Comparison of ENCODE assay signal across 19 cellular contexts in the genomic region with DNA sequence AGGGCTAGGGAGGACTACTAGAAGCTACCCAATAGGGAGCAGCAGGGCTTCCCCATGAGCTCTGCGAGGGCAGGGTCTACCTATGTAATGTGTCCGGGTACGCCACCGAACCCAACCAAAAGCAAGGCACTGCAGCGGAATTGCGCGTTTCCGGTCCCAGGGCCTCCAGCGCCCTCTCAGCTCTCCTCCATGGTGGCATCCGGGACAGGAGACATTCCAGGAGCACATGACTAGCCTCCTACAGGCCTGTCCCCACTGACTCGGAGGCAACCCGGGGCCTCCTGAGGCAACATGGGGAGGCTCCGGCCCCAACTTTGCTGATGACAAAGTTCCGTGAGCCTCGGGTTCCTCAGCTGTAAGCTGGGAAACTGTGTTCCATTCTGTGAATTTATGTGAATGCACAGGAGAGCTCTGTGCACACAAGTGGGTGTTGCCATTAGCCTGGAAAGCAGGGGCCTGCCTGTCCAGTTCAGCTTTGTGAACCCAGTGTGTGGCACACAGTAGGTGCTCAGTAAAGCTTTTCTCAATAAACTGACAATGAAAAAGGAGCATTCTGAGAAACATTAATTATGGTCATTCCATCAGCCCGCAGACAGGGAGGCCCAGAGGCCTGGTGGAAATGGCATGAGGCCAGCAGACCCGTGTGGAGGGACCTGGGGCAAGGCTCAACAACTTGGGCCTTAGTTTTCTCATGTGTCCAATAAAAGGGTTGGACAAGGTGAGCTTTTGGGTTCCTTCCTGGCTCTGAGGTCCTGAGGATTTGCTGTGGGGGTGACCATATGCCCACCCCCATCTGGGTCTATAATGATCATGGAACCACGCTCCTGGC. TPM values are rescaled to one million over a fixed set of nuclear protein-coding genes. Genes with fewer than 3 reads are reported as not detected.
DNase-seq lines count a peak whose midpoint lies in the region; ATAC-seq, FAIRE-seq and TF ChIP-seq lines count a peak whose summit lies in the region.
"Had no signal": no experiment of that assay in that cellular context is flagged by ENCODE, and none has a peak within 500 bp of the region (broad histone marks: within the 10 kb centered on the region; RNA-seq: fewer than 3 reads in every experiment).

No MANE protein-coding gene starts in this region.

- DNase-seq in cardiac septum (ENCODE audit: low spot score), result peak; percentile 67
- no peak for DNase-seq in Right ventricle myocardium inferior (ENCODE audit: missing footprints)
- DNase-seq in coronary artery (ENCODE audit: low spot score), result peak; percentile 64
- peak in 4 of 5 donors; percentile 25 to 54 (median 39) for DNase-seq in ovary
- DNase-seq in uterus, result peak in 1 of 2 donors; percentile 59
- no peak for DNase-seq in urothelium cell line (ENCODE audit: low spot score)
- DNase-seq in CD8-positive, alpha-beta T cell, result no peak
- no peak for DNase-seq in cortex of kidney (lab: John Stamatoyannopoulos, UW)
- DNase-seq: activated CD4-positive, alpha-beta T cell treated with anti-CD3 and anti-CD28 coated beads, Interleukin-2, amount 10 ng/mL, durations not matched to agents 7 days and 5 days; activated naive CD8-positive, alpha-beta T cell treated with anti-CD3 and anti-CD28 coated beads, Interleukin-2, amount 10 ng/mL, durations not matched to agents 7 days and 5 days; activated T-cell treated with anti-CD3 and anti-CD28 coated beads, Interleukin-2, amount 50 U/mL, for 1 hour; Karpas-422; mucosa of descending colon; NCI-H526 treated with DMSO at 0.1 percent for 48 hours; PC-9; SK-N-SH; small intestine; T1000 had no signal

- H3K4me3 ChIP-seq in coronary artery (no peak overlapping the region), ovary (no peak overlapping the region), uterus (no peak overlapping the region)
- H3K4me3 ChIP-seq in CD8-positive, alpha-beta T cell (ENCODE audit: low read depth, low read length), result no peak overlapping the region
- H3K4me3 ChIP-seq: cardiac muscle cell, mucosa of descending colon, PC-9 had no signal

- H3K36me3 ChIP-seq in ovary (no peaks in the 10 kb centered on the region), uterus (no peaks in the 10 kb centered on the region)
- H3K36me3 ChIP-seq in CD8-positive, alpha-beta T cell (ENCODE audit: insufficient read depth, low read length), result no peaks in the 10 kb centered on the region
- H3K36me3 ChIP-seq: cardiac muscle cell had no signal

- H3K4me3 Mint-ChIP-seq in CD8-positive, alpha-beta T cell, result no peak overlapping the region
- H3K4me3 Mint-ChIP-seq: activated CD4-positive, alpha-beta T cell treated with anti-CD3 and anti-CD28 coated beads, Interleukin-2, amount 10 ng/mL, durations not matched to agents 7 days and 5 days; activated naive CD8-positive, alpha-beta T cell treated with anti-CD3 and anti-CD28 coated beads, Interleukin-2, amount 10 ng/mL, durations not matched to agents 7 days and 5 days had no signal

- no peaks in the 10 kb centered on the region for H3K36me3 Mint-ChIP-seq in CD8-positive, alpha-beta T cell
- H3K36me3 Mint-ChIP-seq: activated naive CD8-positive, alpha-beta T cell treated with anti-CD3 and anti-CD28 coated beads, Interleukin-2, amount 10 ng/mL, durations not matched to agents 7 days and 5 days had no signal

- no peaks in the 10 kb centered on the region for H3K9me3 Mint-ChIP-seq in CD8-positive, alpha-beta T cell
- H3K9me3 Mint-ChIP-seq: activated CD4-positive, alpha-beta T cell treated with anti-CD3 and anti-CD28 coated beads, Interleukin-2, amount 10 ng/mL, durations not matched to agents 7 days and 5 days; activated naive CD8-positive, alpha-beta T cell treated with anti-CD3 and anti-CD28 coated beads, Interleukin-2, amount 10 ng/mL, durations not matched to agents 7 days and 5 days had no signal

- CTCF ChIA-PET in CD8-positive, alpha-beta T cell (lab: Charles Lee), result no interaction called here

- H3K27ac Mint-ChIP-seq in CD8-positive, alpha-beta T cell, result no peak overlapping the region
- H3K27ac Mint-ChIP-seq: activated CD4-positive, alpha-beta T cell treated with anti-CD3 and anti-CD28 coated beads, Interleukin-2, amount 10 ng/mL, durations not matched to agents 7 days and 5 days; activated naive CD8-positive, alpha-beta T cell treated with anti-CD3 and anti-CD28 coated beads, Interleukin-2, amount 10 ng/mL, durations not matched to agents 7 days and 5 days had no signal

- peaks cover 4% of the 10 kb centered on the region for H3K4me1 ChIP-seq in ovary (ENCODE audit: insufficient read depth)
- H3K4me1 ChIP-seq in uterus, result peaks cover 4 to 31% of the 10 kb centered on the region in 2 donors
- no peaks in the 10 kb centered on the region for H3K4me1 ChIP-seq in CD8-positive, alpha-beta T cell (ENCODE audit: insufficient read depth, low read length)

- intact Hi-C loops in cardiac septum (cut with DNase I) (no loop called here), Right ventricle myocardium inferior (cut with DNase I) (no loop called here), ovary (cut with DNase I) (no loop called here), uterus (cut with DNase I; ENCODE audit: low total_unique reads) (no loop called here)
- intact Hi-C loops in CD8-positive, alpha-beta T cell (cut with DNase I, micrococcal nuclease), result no loop called here

- TF ChIP-seq CTCF in coronary artery (IDR thresholded peaks at IDR 0.05) (no peak), ovary (IDR thresholded peaks at IDR 0.05) (no peak), uterus (IDR thresholded peaks at IDR 0.05) (no peak)
- TF ChIP-seq CTCF in CD8-positive, alpha-beta T cell (IDR thresholded peaks at IDR 0.05), result no peak

- H3K9me3 ChIP-seq in ovary, result no peaks in the 10 kb centered on the region
- no peaks in the 10 kb centered on the region for H3K9me3 ChIP-seq in uterus
- no peaks in the 10 kb centered on the region for H3K9me3 ChIP-seq in CD8-positive, alpha-beta T cell (ENCODE audit: low read length)
- H3K9me3 ChIP-seq: mucosa of descending colon, SK-N-SH had no signal

- no peak for ATAC-seq in Right ventricle myocardium inferior
- ATAC-seq in CD8-positive, alpha-beta T cell, result no peak
- ATAC-seq: mucosa of descending colon had no signal

- H3K27me3 Mint-ChIP-seq in CD8-positive, alpha-beta T cell (ENCODE audit: low read depth), result peaks cover 27% of the 10 kb centered on the region

- H3K27me3 ChIP-seq in ovary (no peaks in the 10 kb centered on the region), uterus (no peaks in the 10 kb centered on the region)
- H3K27me3 ChIP-seq in CD8-positive, alpha-beta T cell (ENCODE audit: insufficient read depth, low read length), result no peaks in the 10 kb centered on the region

- TF ChIP-seq POLR2A in ovary (IDR thresholded peaks at IDR 0.05) (no peak), uterus (IDR thresholded peaks at IDR 0.05) (no peak)

- POLR2A ChIA-PET in CD8-positive, alpha-beta T cell (lab: Charles Lee), result no interaction called here

- H3K4me1 Mint-ChIP-seq in CD8-positive, alpha-beta T cell (ENCODE audit: low read depth), result peaks cover 2% of the 10 kb centered on the region

- TF ChIP-seq EP300 in ovary (IDR thresholded peaks at IDR 0.05), result no peak

- 89 to 90% (median 90%) methylated on average over 18 of the region's 18 CpGs for WGBS in ovary, 3 donors

- H3K27ac ChIP-seq in coronary artery (no peak overlapping the region), ovary (no peak overlapping the region), uterus (peak overlapping the region; percentile 93 to 95)
- no peak overlapping the region for H3K27ac ChIP-seq in CD8-positive, alpha-beta T cell (ENCODE audit: low read depth, low read length)
- H3K27ac ChIP-seq: cardiac muscle cell, PC-9 had no signal

- no peak for FAIRE-seq in urothelium cell line (lab: Jason Lieb, UNC)
- FAIRE-seq: small intestine had no signal

RNA-seq across cellular contexts. Expression of gene CHRDL2, which starts 50.3 kb away (rescaled TPM):
- total RNA-seq in cardiac septum (4.9 TPM), Right ventricle myocardium inferior (34.3 TPM), ovary (10 to 100 TPM in 1 of 7 donors, 1 to 10 TPM in 2, not detected in 4; 1.9 to 12.3 (median 2.7) TPM), uterus (100 to 1,000 TPM in 1 of 4 donors, 1 to 10 TPM in 1, under 1 TPM in 2; 0.41 to 115 (median 2.9) TPM)
- 1 to 10 TPM in 1 of 2 donors, under 1 TPM in 1; 0.22 to 5.1 TPM for polyA plus RNA-seq in ovary
- not detected for total RNA-seq in CD8-positive, alpha-beta T cell
- total RNA-seq: activated CD4-positive, alpha-beta T cell treated with anti-CD3 and anti-CD28 coated beads, Interleukin-2, amount 10 ng/mL, durations not matched to agents 7 days and 5 days; activated naive CD8-positive, alpha-beta T cell treated with anti-CD3 and anti-CD28 coated beads, Interleukin-2, amount 10 ng/mL, durations not matched to agents 7 days and 5 days; cardiac muscle cell; PC-9 had no signal
- polyA plus RNA-seq: cardiac muscle cell, SK-N-SH had no signal

Comparison
In these comparisons a context has a peak if more than half of its experiments do, and no peak if none do; other contexts are left out.
1. DNase-seq: peak in cardiac septum (single experiment), coronary artery (single experiment) and ovary (4 of 5); none in Right ventricle myocardium inferior (single experiment), urothelium cell line (single experiment), CD8-positive, alpha-beta T cell (0 of 7) and cortex of kidney (single experiment).
2. H3K27ac ChIP-seq: peak in uterus (2 of 2); none in coronary artery (0 of 2), ovary (0 of 2) and CD8-positive, alpha-beta T cell (single experiment).